Comparison of ENCODE assay signal across 1 cellular context in genomic region chr1:152906023-152906565, GRCh38.
TF ChIP-seq lines count a peak whose summit lies in the region.

No MANE protein-coding gene starts in this region.

TF ChIP-seq in HepG2, 621 proteins besides CTCF, POLR2A, EP300 and RAD21:
- TF ChIP-seq FLYWCH1 (CRISPR knock-in tag; IDR thresholded peaks at IDR 0.05): no peak
- peak; percentile 42; the same call in 1 of the 2 replicates for TF ChIP-seq ATF7 (IDR thresholded peaks at IDR 0.05)
- TF ChIP-seq ATF7 (CRISPR knock-in tag; IDR thresholded peaks at IDR 0.05): no peak
TF ChIP-seq in HepG2: peak in this region for 1.
